1 cellular context compared by ENCODE assay signal in the genomic region with DNA sequence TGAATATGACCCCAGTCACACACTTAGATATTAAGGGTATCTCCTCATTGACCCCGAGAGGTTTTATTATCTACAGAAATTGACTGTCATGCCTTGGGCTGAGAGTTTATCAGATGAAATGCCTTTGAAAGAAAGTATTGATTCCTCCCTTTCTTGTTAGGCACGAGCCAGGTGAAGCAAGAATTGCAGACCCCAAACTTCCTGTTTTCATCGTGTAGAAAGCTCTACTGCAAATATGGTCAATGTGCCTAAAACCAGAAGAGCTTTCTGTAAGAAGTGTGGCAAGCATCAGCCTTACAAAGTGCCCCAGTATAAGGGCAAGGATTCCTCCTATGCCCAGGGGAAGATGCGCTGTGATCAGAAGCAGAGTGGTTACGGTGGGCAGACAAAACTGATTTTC.
TF ChIP-seq lines count a peak whose summit lies in the region.

No MANE protein-coding gene starts in this region.

TF ChIP-seq in K562, 482 proteins besides CTCF, POLR2A, EP300 and RAD21 (continued from another document):
- TF ChIP-seq, protein P1, sequence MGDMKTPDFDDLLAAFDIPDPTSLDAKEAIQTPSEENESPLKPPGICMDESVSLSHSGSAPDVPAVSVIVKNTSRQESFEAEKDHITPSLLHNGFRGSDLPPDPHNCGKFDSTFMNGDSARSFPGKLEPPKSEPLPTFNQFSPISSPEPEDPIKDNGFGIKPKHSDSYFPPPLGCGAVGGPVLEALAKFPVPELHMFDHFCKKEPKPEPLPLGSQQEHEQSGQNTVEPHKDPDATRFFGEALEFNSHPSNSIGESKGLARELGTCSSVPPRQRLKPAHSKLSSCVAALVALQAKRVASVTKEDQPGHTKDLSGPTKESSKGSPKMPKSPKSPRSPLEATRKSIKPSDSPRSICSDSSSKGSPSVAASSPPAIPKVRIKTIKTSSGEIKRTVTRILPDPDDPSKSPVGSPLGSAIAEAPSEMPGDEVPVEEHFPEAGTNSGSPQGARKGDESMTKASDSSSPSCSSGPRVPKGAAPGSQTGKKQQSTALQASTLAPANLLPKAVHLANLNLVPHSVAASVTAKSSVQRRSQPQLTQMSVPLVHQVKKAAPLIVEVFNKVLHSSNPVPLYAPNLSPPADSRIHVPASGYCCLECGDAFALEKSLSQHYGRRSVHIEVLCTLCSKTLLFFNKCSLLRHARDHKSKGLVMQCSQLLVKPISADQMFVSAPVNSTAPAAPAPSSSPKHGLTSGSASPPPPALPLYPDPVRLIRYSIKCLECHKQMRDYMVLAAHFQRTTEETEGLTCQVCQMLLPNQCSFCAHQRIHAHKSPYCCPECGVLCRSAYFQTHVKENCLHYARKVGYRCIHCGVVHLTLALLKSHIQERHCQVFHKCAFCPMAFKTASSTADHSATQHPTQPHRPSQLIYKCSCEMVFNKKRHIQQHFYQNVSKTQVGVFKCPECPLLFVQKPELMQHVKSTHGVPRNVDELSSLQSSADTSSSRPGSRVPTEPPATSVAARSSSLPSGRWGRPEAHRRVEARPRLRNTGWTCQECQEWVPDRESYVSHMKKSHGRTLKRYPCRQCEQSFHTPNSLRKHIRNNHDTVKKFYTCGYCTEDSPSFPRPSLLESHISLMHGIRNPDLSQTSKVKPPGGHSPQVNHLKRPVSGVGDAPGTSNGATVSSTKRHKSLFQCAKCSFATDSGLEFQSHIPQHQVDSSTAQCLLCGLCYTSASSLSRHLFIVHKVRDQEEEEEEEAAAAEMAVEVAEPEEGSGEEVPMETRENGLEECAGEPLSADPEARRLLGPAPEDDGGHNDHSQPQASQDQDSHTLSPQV (IDR thresholded peaks at IDR 0.05), result no peak
- TF ChIP-seq ATF7 (IDR thresholded peaks at IDR 0.05) (no peak), ZNF121 (CRISPR knock-in tag; conservative IDR thresholded peaks at IDR 0.05) (no peak), PRDM10 (IDR thresholded peaks at IDR 0.05; ENCODE audit: partially characterized antibody) (no peak), HMG20A (CRISPR knock-in tag; conservative IDR thresholded peaks at IDR 0.05) (no peak), SMAD1 (IDR thresholded peaks at IDR 0.05; ENCODE audit: low read depth, low read length, partially characterized antibody) (no peak), ZNF77 (CRISPR knock-in tag; IDR thresholded peaks at IDR 0.05) (no peak), RBM22 (IDR thresholded peaks at IDR 0.05; ENCODE audit: low read depth, low read length, poor library complexity, severe bottlenecking) (no peak)
